In genomic region chrX:49042581-49043219, GRCh38 we compare ENCODE assay signal across 6 cellular contexts. TPM values are rescaled to one million over a fixed set of nuclear protein-coding genes. Genes with fewer than 3 reads are reported as not detected.
DNase-seq lines count a peak whose midpoint lies in the region; ATAC-seq, FAIRE-seq and TF ChIP-seq lines count a peak whose summit lies in the region.

No MANE protein-coding gene starts in this region.

- peak overlapping the region; percentile 98 for H3K27ac ChIP-seq in neutrophil

- H3K27me3 ChIP-seq in bronchial epithelial cell (ENCODE audit: control insufficient read depth, insufficient read depth, low read length) = no peaks in the 10 kb centered on the region
- no peaks in the 10 kb centered on the region for H3K27me3 ChIP-seq in neutrophil

- no peaks in the 10 kb centered on the region for H3K9me3 ChIP-seq in neutrophil

- H3K36me3 ChIP-seq in bronchial epithelial cell (ENCODE audit: control insufficient read depth, insufficient read depth, low read length) (peaks cover 13% of the 10 kb centered on the region), neutrophil (peaks cover 24% of the 10 kb centered on the region)

- peaks cover 28 to 49% of the 10 kb centered on the region in 2 experiments for H3K4me1 ChIP-seq in neutrophil (ENCODE audit: control insufficient read depth in 1 of 2, insufficient read depth in 1 of 2, low read depth in 1 of 2, low read length in 1 of 2)

- ATAC-seq in GM18517 (IDR thresholded peaks at IDR 0.05; ENCODE audit: unreplicated experiment) = no peak

- FAIRE-seq in bronchial epithelial cell (lab: Jason Lieb, UNC) = no peak

- DNase-seq in activated CD8-positive, alpha-beta memory T cell treated with anti-CD3 and anti-CD28 coated beads, Interleukin-2, amount 50 U/mL, for 4 hours = peak; percentile 29
- DNase-seq in activated CD8-positive, alpha-beta memory T cell treated with anti-CD3 and anti-CD28 coated beads for 24 hours = no peak
- DNase-seq in bronchial epithelial cell (ENCODE audit: low read depth) (no peak), GOT3 (lab: John Stamatoyannopoulos, UW) (no peak)

- TF ChIP-seq CTCF in bronchial epithelial cell (IDR thresholded peaks at IDR 0.05; ENCODE audit: insufficient read depth, low read length, severe bottlenecking) (no peak), neutrophil (IDR thresholded peaks at IDR 0.05) (no peak)

- peak overlapping the region; percentile 71 for H3K4me3 ChIP-seq in bronchial epithelial cell (ENCODE audit: low read depth, low read length)
- H3K4me3 ChIP-seq in neutrophil (ENCODE audit: low read depth in 1 of 2, low read length in 1 of 2) = peak overlapping the region; percentile 71 to 93

RNA-seq across cellular contexts. Expression of gene TFE3, which starts 0.5 kb away (rescaled TPM):
- 8.7 and 14.8 TPM in 2 replicates for total RNA-seq in bronchial epithelial cell

RNA-seq across cellular contexts. Expression of gene CCDC120, which starts 16.1 kb away (rescaled TPM):
- 1.1 and 2.2 TPM in 2 replicates for total RNA-seq in bronchial epithelial cell

RNA-seq across cellular contexts. Expression of gene PRAF2, which starts 31.1 kb away (rescaled TPM):
- total RNA-seq in bronchial epithelial cell = 1.7 and 2.6 TPM in 2 replicates

RNA-seq across cellular contexts. Expression of gene WDR45, which starts 37.0 kb away (rescaled TPM):
- 38.5 and 42.1 TPM in 2 replicates for total RNA-seq in bronchial epithelial cell

RNA-seq across cellular contexts. Expression of gene GRIPAP1, which starts 40.6 kb away (rescaled TPM):
- total RNA-seq in bronchial epithelial cell = 24.5 and 35.8 TPM in 2 replicates
